In genomic region chr1:8598060-8598724, GRCh38 we compare ENCODE assay signal across 8 cellular contexts.
A peak's percentile ranks its signal among the peaks of the same experiment; 100 is the strongest.
DNase-seq lines count a peak whose midpoint lies in the region; ATAC-seq lines count a peak whose summit lies in the region.

No MANE protein-coding gene starts in this region.

- H3K4me3 ChIP-seq in skeletal muscle tissue (ENCODE audit: low read length in 3 of 3) = peak overlapping the region; percentile 9 to 51 (median 41)

- H3K9ac ChIP-seq in skeletal muscle tissue (ENCODE audit: low read depth in 1 of 3, low read length in 3 of 3) = no peak overlapping the region

- peaks cover 19 to 21% (median 21%) of the 10 kb centered on the region in 3 donors for H3K4me1 ChIP-seq in skeletal muscle tissue (ENCODE audit: control insufficient read depth in 3 of 3, insufficient read depth in 3 of 3, low read length in 3 of 3)

- H3K27me3 ChIP-seq in skeletal muscle tissue (ENCODE audit: control insufficient read depth in 3 of 3, insufficient read depth in 3 of 3, low read length in 3 of 3) = no peaks in the 10 kb centered on the region

- peak; percentile 42 for DNase-seq in HT-29 (ENCODE audit: low spot score)
- peak in 47 of 58 donors; percentile 4 to 77 (median 39) for DNase-seq in anterior cingulate cortex (lab: John Stamatoyannopoulos, UW)
- peak; percentile 50 for DNase-seq in iPS-NIHi11 (ENCODE audit: low spot score)
- DNase-seq in NCI-H345 treated with DMSO at 0.1 percent for 48 hours (lab: John Stamatoyannopoulos, UW; ENCODE audit: unreplicated experiment) = no peak

- peak overlapping the region; percentile 6 for H3K27ac ChIP-seq in skeletal muscle tissue (ENCODE audit: low read depth, low read length)

- H3K36me3 ChIP-seq in skeletal muscle tissue (ENCODE audit: control insufficient read depth in 3 of 3, insufficient read depth in 3 of 3, low read length in 3 of 3) = no peaks in the 10 kb centered on the region

- ATAC-seq in HG03025 (IDR thresholded peaks at IDR 0.05; ENCODE audit: low FRiP score, unreplicated experiment) = no peak
- ATAC-seq in GM18520 (IDR thresholded peaks at IDR 0.05; ENCODE audit: unreplicated experiment) = no peak
- no peak for ATAC-seq in GM21515 (IDR thresholded peaks at IDR 0.05; ENCODE audit: unreplicated experiment)

- no peaks in the 10 kb centered on the region for H3K9me3 ChIP-seq in skeletal muscle tissue (ENCODE audit: control insufficient read depth in 3 of 3, low read length in 3 of 3)
